14 cellular contexts compared by ENCODE assay signal in genomic region chr16:5062790-5063765, GRCh38. TPM values are rescaled to one million over a fixed set of nuclear protein-coding genes. Genes with fewer than 3 reads are reported as not detected.
DNase-seq lines count a peak whose midpoint lies in the region; ATAC-seq lines count a peak whose summit lies in the region.
"Had no signal": no experiment of that assay in that cellular context is flagged by ENCODE, and none has a peak within 500 bp of the region (broad histone marks: within the 10 kb centered on the region; RNA-seq: fewer than 3 reads in every experiment).

No MANE protein-coding gene starts in this region.

- no peaks in the 10 kb centered on the region for H3K9me3 ChIP-seq in MG63
- H3K9me3 ChIP-seq: upper lobe of left lung had no signal

- ATAC-seq in sciatic nerve (no peak), HG03432 (IDR thresholded peaks at IDR 0.05; ENCODE audit: unreplicated experiment) (no peak)

- H3K36me3 ChIP-seq in MG63, result no peaks in the 10 kb centered on the region
- H3K36me3 ChIP-seq: upper lobe of left lung had no signal

- intact Hi-C loops in sciatic nerve (cut with DNase I), result no loop called here

- DNase-seq in DMS53 (lab: John Stamatoyannopoulos, UW), result peak; percentile 26
- DNase-seq in DMS53 treated with DMSO at 0.1 percent for 48 hours (lab: John Stamatoyannopoulos, UW; ENCODE audit: unreplicated experiment), result no peak
- peak; percentile 56 for DNase-seq in NCI-H69 (lab: John Stamatoyannopoulos, UW)
- DNase-seq in sciatic nerve (ENCODE audit: low spot score), result peak; percentile 23
- DNase-seq in MG63, result no peak
- DNase-seq: COR-L47; NCI-H1694; NCI-H774; stimulated activated CD4-positive, alpha-beta T cell treated with anti-CD3 and anti-CD28 coated beads, Interleukin-1b, Interleukin-23, amount 100 ng/mL, for 48 hours; upper lobe of left lung had no signal

- H3K27me3 ChIP-seq in MG63, result peaks cover 59% of the 10 kb centered on the region
- H3K27me3 ChIP-seq: upper lobe of left lung had no signal

- H3K4me3 ChIP-seq in MG63, result no peak overlapping the region

RNA-seq across cellular contexts. Expression of gene C16orf89, which starts 2.7 kb away (rescaled TPM):
- 44.3 TPM for total RNA-seq in sciatic nerve
- not detected in 2 replicates for total RNA-seq in MG63 (2014; rRNA removed; shearing (Covaris generic); ENCODE audit: low replicate concordance)
- total RNA-seq: A172; activated CD8-positive, alpha-beta memory T cell treated with anti-CD3 and anti-CD28 coated beads for 36 hours; progenitor cell of endocrine pancreas had no signal

RNA-seq across cellular contexts. Expression of gene ALG1, which starts 8.6 kb away (rescaled TPM):
- 15.8 TPM for total RNA-seq in sciatic nerve
- 30.4 and 53.2 TPM in 2 replicates for total RNA-seq in MG63 (2014; rRNA removed; shearing (Covaris generic); ENCODE audit: low replicate concordance)

RNA-seq across cellular contexts. Expression of gene NAGPA, which starts 29.3 kb away (rescaled TPM):
- 11.5 TPM for total RNA-seq in sciatic nerve
- total RNA-seq in MG63 (2014; rRNA removed; shearing (Covaris generic); ENCODE audit: low replicate concordance), result 43.8 and 55.4 TPM in 2 replicates

RNA-seq across cellular contexts. Expression of gene EEF2KMT, which starts 34.5 kb away (rescaled TPM):
- total RNA-seq in sciatic nerve, result 7.8 TPM
- 19.5 and 19.7 TPM in 2 replicates for total RNA-seq in MG63 (2014; rRNA removed; shearing (Covaris generic); ENCODE audit: low replicate concordance)

Comparison
In these comparisons a context has a peak if more than half of its experiments do, and no peak if none do; other contexts are left out.
1. DNase-seq: peak in DMS53 (single experiment), NCI-H69 (single experiment) and sciatic nerve (single experiment); none in DMS53 treated with DMSO at 0.1 percent for 48 hours (single experiment) and MG63 (single experiment).
2. RNA of gene C16orf89, which starts 2.7 kb away (total RNA-seq): 44.3 TPM in sciatic nerve (single experiment); not detected in MG63; every median in the first group is over 10 times any median in the second.